ENCODE assay signal across 8 cellular contexts in genomic region chr2:233566141-233566956, GRCh38. TPM values are rescaled to one million over a fixed set of nuclear protein-coding genes. Genes with fewer than 3 reads are reported as not detected.
DNase-seq lines count a peak whose midpoint lies in the region; ATAC-seq and TF ChIP-seq lines count a peak whose summit lies in the region.

Gene USP40 (minus strand): TSS chr2:233566782. CDS start chr2:233565554, 1,228 bp downstream.

- in situ Hi-C loops in transverse colon (cut with MboI; ENCODE audit: low pct_ligation_motif_present in 1 of 4, low pct_unique_long_range_greater_than_20kb in 1 of 4, low sequenced_read_pairs in 3 of 4), result no loop called here

- no peaks in the 10 kb centered on the region for H3K9me3 ChIP-seq in transverse colon

- peaks cover 0 to 10% (median 7%) of the 10 kb centered on the region in 4 donors for H3K4me1 ChIP-seq in transverse colon

- peak; percentile 91 for TF ChIP-seq POLR2A in transverse colon (IDR thresholded peaks at IDR 0.05)

- peaks cover 8% of the 10 kb centered on the region for H3K4me1 Mint-ChIP-seq in T-helper 1 cell treated with Interleukin-12 subunit alpha and Interleukin-12 subunit beta and Interleukin-4 antibody, amounts not matched to agents 30 μg/mL and 1 μg/mL, for 36 hours (ENCODE audit: low read depth)

- H3K27me3 ChIP-seq in transverse colon, result no peaks in the 10 kb centered on the region

- no peaks in the 10 kb centered on the region for H3K9me3 Mint-ChIP-seq in T-helper 1 cell treated with Interleukin-12 subunit alpha and Interleukin-12 subunit beta and Interleukin-4 antibody, amounts not matched to agents 30 μg/mL and 1 μg/mL, for 36 hours

- H3K27ac Mint-ChIP-seq in T-helper 1 cell treated with Interleukin-12 subunit alpha and Interleukin-12 subunit beta and Interleukin-4 antibody, amounts not matched to agents 30 μg/mL and 1 μg/mL, for 36 hours, result peak within 1 kb of the TSS; percentile 96

- H3K27ac ChIP-seq in transverse colon, result peak within 1 kb of the TSS; percentile 91 to 99 (median 94)

- no peak for TF ChIP-seq EP300 in transverse colon (IDR thresholded peaks at IDR 0.05; ENCODE audit: low read depth)

- DNase-seq in ELF-1 (ENCODE audit: low read depth, low spot score), result peak; percentile 96
- DNase-seq in HFF-Myc (ENCODE audit: extremely low read depth, low read depth), result peak; percentile 65
- peak; percentile 90 for DNase-seq in NCI-H1105 (lab: John Stamatoyannopoulos, UW)
- peak; percentile 84 for DNase-seq in amniotic stem cell (lab: John Stamatoyannopoulos, UW)
- peak; percentile 92 for DNase-seq in left cardiac atrium
- DNase-seq in pons (ENCODE audit: low spot score), result peak; percentile 72
- peak; percentile 88 for DNase-seq in transverse colon

- intact Hi-C loops in left cardiac atrium (cut with DNase I) (no loop called here), transverse colon (cut with DNase I; ENCODE audit: low total_unique reads) (no loop called here)

- peak within 1 kb of the TSS; percentile 95 for H3K4me3 Mint-ChIP-seq in T-helper 1 cell treated with Interleukin-12 subunit alpha and Interleukin-12 subunit beta and Interleukin-4 antibody, amounts not matched to agents 30 μg/mL and 1 μg/mL, for 36 hours

- 0% methylated on average over 35 of the region's 51 CpGs; no CpG with 5 or more reads in 1 of the 2 donors for WGBS in transverse colon (ENCODE audit: low coverage in 1 of 2), 2 donors

- H3K36me3 ChIP-seq in transverse colon, result no peaks in the 10 kb centered on the region

- ATAC-seq in left cardiac atrium, result peak; percentile 99 to 100

- TF ChIP-seq CTCF in HFF-Myc (IDR thresholded peaks at IDR 0.05; ENCODE audit: low read depth, low read length, missing control alignments) (no peak), transverse colon (IDR thresholded peaks at IDR 0.05) (no peak)

- peaks cover 18% of the 10 kb centered on the region for H3K27me3 Mint-ChIP-seq in T-helper 1 cell treated with Interleukin-12 subunit alpha and Interleukin-12 subunit beta and Interleukin-4 antibody, amounts not matched to agents 30 μg/mL and 1 μg/mL, for 36 hours (ENCODE audit: low read depth)

- H3K4me3 ChIP-seq in HFF-Myc (replicated peaks; ENCODE audit: low read depth, low read length) (peak within 1 kb of the TSS; percentile 88), transverse colon (peak within 1 kb of the TSS; percentile 56 to 99 (median 78))

- H3K36me3 Mint-ChIP-seq in T-helper 1 cell treated with Interleukin-12 subunit alpha and Interleukin-12 subunit beta and Interleukin-4 antibody, amounts not matched to agents 30 μg/mL and 1 μg/mL, for 36 hours (ENCODE audit: low read depth), result peaks cover 2% of the 10 kb centered on the region

RNA-seq across cellular contexts. Expression of gene USP40, which starts in this region (rescaled TPM):
- total RNA-seq in left cardiac atrium (10 to 100 TPM; 14.5 to 17.1 TPM), transverse colon (100 to 1,000 TPM in 1 of 4 donors, 10 to 100 TPM in 3; 30.7 to 113 (median 41.3) TPM)

Comparison
In these comparisons a context has a peak if more than half of its experiments do, and no peak if none do; other contexts are left out.
1. Peak in every context shown above with its lines: DNase-seq, ATAC-seq, H3K4me3 ChIP-seq and H3K27ac ChIP-seq.